In genomic region chr11:71420455-71421241, GRCh38 we compare ENCODE assay signal across 8 cellular contexts. TPM values are rescaled to one million over a fixed set of nuclear protein-coding genes. Genes with fewer than 3 reads are reported as not detected.
DNase-seq lines count a peak whose midpoint lies in the region; ATAC-seq and TF ChIP-seq lines count a peak whose summit lies in the region.

No MANE protein-coding gene starts in this region.

- 69% methylated on average over 15 of the region's 16 CpGs for WGBS in suprapubic skin

- no peak overlapping the region for H3K9ac ChIP-seq in DND-41 (ENCODE audit: low read depth, low read length)
- H3K9ac ChIP-seq in OCI-LY3 (ENCODE audit: low read length), result no peak overlapping the region

- H3K36me3 ChIP-seq in DND-41 (ENCODE audit: insufficient read depth, low read length) (no peaks in the 10 kb centered on the region), OCI-LY3 (replicated peaks; ENCODE audit: low read depth, low read length) (no peaks in the 10 kb centered on the region), suprapubic skin (no peaks in the 10 kb centered on the region)

- DNase-seq in DND-41 (peak; percentile 34), HK-2 (ENCODE audit: unreplicated experiment) (peak; percentile 28), epithelial cell of esophagus (ENCODE audit: low read depth) (peak; percentile 64), naive B cell (peak; percentile 29), suprapubic skin (ENCODE audit: low spot score in 2 of 2) (no peak)
- DNase-seq in T-helper 2 cell treated with Interferon-gamma antibody and Interleukin-4, amounts not matched to agents 5 μg/mL and 100 μg/mL, for 36 hours (ENCODE audit: low spot score), result no peak
- DNase-seq in stimulated activated CD4-positive, alpha-beta T cell treated with anti-CD3 and anti-CD28 coated beads, Interleukin-4, amount 100 ng/mL, for 1 hour, result no peak

- H3K4me1 ChIP-seq in DND-41 (ENCODE audit: insufficient read depth, low read length) (no peaks in the 10 kb centered on the region), OCI-LY3 (ENCODE audit: low read length) (peaks cover 21% of the 10 kb centered on the region), suprapubic skin (peaks cover 3% of the 10 kb centered on the region)

- H3K27ac ChIP-seq in DND-41 (ENCODE audit: low read length) (no peak overlapping the region), OCI-LY3 (ENCODE audit: low read length) (no peak overlapping the region), suprapubic skin (no peak overlapping the region)

- no peak overlapping the region for H3K4me3 ChIP-seq in DND-41 (ENCODE audit: low read depth in 1 of 2, low read length in 2 of 2)
- H3K4me3 ChIP-seq in OCI-LY3 (ENCODE audit: low read length), result no peak overlapping the region
- H3K4me3 ChIP-seq in epithelial cell of esophagus (ENCODE audit: low read length), result no peak overlapping the region
- no peak overlapping the region for H3K4me3 ChIP-seq in suprapubic skin

- H3K4me1 Mint-ChIP-seq in naive B cell, result peaks cover 31 to 66% (median 51%) of the 10 kb centered on the region in 3 donors
- H3K4me1 Mint-ChIP-seq in T-helper 2 cell treated with Interferon-gamma antibody and Interleukin-4, amounts not matched to agents 5 μg/mL and 100 μg/mL, for 36 hours (ENCODE audit: low read depth), result no peaks in the 10 kb centered on the region

- H3K79me2 ChIP-seq in DND-41 (ENCODE audit: insufficient read depth, low read length) (no peaks in the 10 kb centered on the region), OCI-LY3 (ENCODE audit: low read length) (no peaks in the 10 kb centered on the region)

- H3K27me3 Mint-ChIP-seq in naive B cell, result peaks cover 0 to 7% (median 5%) of the 10 kb centered on the region in 3 donors
- H3K27me3 Mint-ChIP-seq in T-helper 2 cell treated with Interferon-gamma antibody and Interleukin-4, amounts not matched to agents 5 μg/mL and 100 μg/mL, for 36 hours (ENCODE audit: low read depth), result no peaks in the 10 kb centered on the region

- no peak for TF ChIP-seq POLR2A in suprapubic skin (IDR thresholded peaks at IDR 0.05)

- no peaks in the 10 kb centered on the region for H4K20me1 ChIP-seq in DND-41 (ENCODE audit: insufficient read depth, low read length)
- no peaks in the 10 kb centered on the region for H4K20me1 ChIP-seq in OCI-LY3 (ENCODE audit: insufficient read depth, low read length)

- H3K9me3 ChIP-seq in DND-41 (ENCODE audit: insufficient read depth, low read length, severe bottlenecking) (no peaks in the 10 kb centered on the region), OCI-LY3 (ENCODE audit: insufficient read depth, low read length) (no peaks in the 10 kb centered on the region), suprapubic skin (no peaks in the 10 kb centered on the region)

- H3K9me3 Mint-ChIP-seq in naive B cell, result peaks cover 0 to 1% (median 0%) of the 10 kb centered on the region in 7 donors
- H3K9me3 Mint-ChIP-seq in T-helper 2 cell treated with Interferon-gamma antibody and Interleukin-4, amounts not matched to agents 5 μg/mL and 100 μg/mL, for 36 hours, result no peaks in the 10 kb centered on the region

- TF ChIP-seq EP300 in suprapubic skin (IDR thresholded peaks at IDR 0.05), result no peak

- no peaks in the 10 kb centered on the region for H3K36me3 Mint-ChIP-seq in naive B cell
- H3K36me3 Mint-ChIP-seq in T-helper 2 cell treated with Interferon-gamma antibody and Interleukin-4, amounts not matched to agents 5 μg/mL and 100 μg/mL, for 36 hours (ENCODE audit: low read depth), result no peaks in the 10 kb centered on the region

- H3K4me2 ChIP-seq in DND-41 (ENCODE audit: insufficient read depth, low read length) (no peak overlapping the region), OCI-LY3 (ENCODE audit: low read length) (peak overlapping the region; percentile 36; the same call in 1 of the 2 replicates)

- peak overlapping the region in 2 of 6 donors; percentile 23 to 59 for H3K27ac Mint-ChIP-seq in naive B cell
- H3K27ac Mint-ChIP-seq in T-helper 2 cell treated with Interferon-gamma antibody and Interleukin-4, amounts not matched to agents 5 μg/mL and 100 μg/mL, for 36 hours, result no peak overlapping the region

- H3K4me3 Mint-ChIP-seq in naive B cell, result peak overlapping the region in 2 of 8 donors; percentile 7 to 76
- no peak overlapping the region for H3K4me3 Mint-ChIP-seq in T-helper 2 cell treated with Interferon-gamma antibody and Interleukin-4, amounts not matched to agents 5 μg/mL and 100 μg/mL, for 36 hours

- peak; percentile 82 for TF ChIP-seq CTCF in DND-41 (IDR thresholded peaks at IDR 0.05; ENCODE audit: borderline replicate concordance, extremely low read depth, low read length, poor library complexity, severe bottlenecking)
- TF ChIP-seq CTCF in OCI-LY3 (IDR thresholded peaks at IDR 0.05; ENCODE audit: low read depth, low read length), result peak; percentile 94
- peak; percentile 67 for TF ChIP-seq CTCF in epithelial cell of esophagus (IDR thresholded peaks at IDR 0.05; ENCODE audit: insufficient read depth, low read depth, low read length, missing control alignments)
- peak in 1 of 2 donors; percentile 48 for TF ChIP-seq CTCF in suprapubic skin (IDR thresholded peaks at IDR 0.05)

- ATAC-seq in DND-41 (ENCODE audit: insufficient read depth, low read depth) (no peak), naive B cell (ENCODE audit: low read depth in 2 of 2) (peak in 1 of 2 donors; percentile 9)

- H3K27me3 ChIP-seq in DND-41 (ENCODE audit: insufficient read depth, low read length, poor library complexity) (no peaks in the 10 kb centered on the region), OCI-LY3 (ENCODE audit: low read depth, low read length) (peaks cover 34% of the 10 kb centered on the region), suprapubic skin (peaks cover 40% of the 10 kb centered on the region)

- H2AFZ ChIP-seq in DND-41 (ENCODE audit: low read depth, low read length) (no peak overlapping the region), OCI-LY3 (ENCODE audit: low read depth, low read length) (no peak overlapping the region)

RNA-seq across cellular contexts. Expression of gene DHCR7, which starts 27.5 kb away (rescaled TPM):
- 10 to 100 TPM; 10.2 to 19.0 (median 15.3) TPM for polyA plus RNA-seq in naive B cell (ENCODE audit: low read depth in 6 of 6)
- total RNA-seq in suprapubic skin, result 100 to 1,000 TPM in 1 of 4 donors, 10 to 100 TPM in 3; 41.8 to 140 (median 76.7) TPM

RNA-seq across cellular contexts. Expression of gene NADSYN1, which starts 32.4 kb away (rescaled TPM):
- polyA plus RNA-seq in naive B cell (ENCODE audit: low read depth in 6 of 6), result 10 to 100 TPM; 22.2 to 41.6 (median 32.1) TPM
- 100 to 1,000 TPM in 1 of 4 donors, 10 to 100 TPM in 3; 51.5 to 120 (median 61.3) TPM for total RNA-seq in suprapubic skin

Comparison
In these comparisons a context has a peak if more than half of its experiments do, and no peak if none do; other contexts are left out.
1. DNase-seq: peak in DND-41 (single experiment), HK-2 (single experiment), epithelial cell of esophagus (single experiment) and naive B cell (single experiment); none in suprapubic skin (0 of 2), T-helper 2 cell treated with Interferon-gamma antibody and Interleukin-4, amounts not matched to agents 5 μg/mL and 100 μg/mL, for 36 hours (single experiment) and stimulated activated CD4-positive, alpha-beta T cell treated with anti-CD3 and anti-CD28 coated beads, Interleukin-4, amount 100 ng/mL, for 1 hour (single experiment).